Comparison of ENCODE assay signal across 8 cellular contexts in the genomic region with DNA sequence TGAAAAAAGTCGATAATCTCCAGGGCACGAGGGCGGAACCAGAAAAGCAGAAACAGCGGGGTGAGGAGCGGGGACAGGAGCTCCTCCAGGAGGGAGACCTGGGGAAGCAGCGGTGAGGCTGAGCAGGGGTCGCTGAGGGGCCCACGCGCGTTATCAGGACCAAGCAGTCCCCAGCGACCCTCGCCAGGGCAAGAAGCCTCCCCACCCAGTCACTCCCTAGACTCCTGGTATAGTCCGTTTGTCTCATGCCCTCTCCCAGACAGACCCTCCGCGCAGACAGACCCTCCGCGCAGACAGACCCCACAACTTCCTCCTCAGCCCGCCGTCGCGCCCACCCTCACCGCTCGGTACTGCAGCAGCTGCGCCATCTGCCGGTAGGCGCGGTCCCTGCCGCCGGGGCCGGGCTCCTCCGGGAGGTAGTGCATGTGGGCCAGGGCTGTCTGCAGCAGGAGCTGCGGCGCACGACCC. TPM values are rescaled to one million over a fixed set of nuclear protein-coding genes. Genes with fewer than 3 reads are reported as not detected.
DNase-seq lines count a peak whose midpoint lies in the region; ATAC-seq and TF ChIP-seq lines count a peak whose summit lies in the region.

No MANE protein-coding gene starts in this region.

- peak; percentile 71 for DNase-seq in NCI-H748 (lab: John Stamatoyannopoulos, UW; ENCODE audit: unreplicated experiment)
- no peak for DNase-seq in NCI-H748 treated with DMSO at 0.1 percent for 48 hours (lab: John Stamatoyannopoulos, UW)
- peak; percentile 42 to 72 for DNase-seq in SJSA1 (ENCODE audit: low read depth in 1 of 2, low spot score in 2 of 2)
- peak; percentile 82 for DNase-seq in activated naive CD4-positive, alpha-beta T cell treated with anti-CD3 and anti-CD28 coated beads for 36 hours
- DNase-seq in cardiac muscle cell (ENCODE audit: low read depth in 1 of 2, low spot score in 1 of 2), result peak; percentile 57 to 84
- peak; percentile 41 for DNase-seq in prostate gland (ENCODE audit: low spot score)
- DNase-seq in uterus, result peak; percentile 53 to 67

- peak overlapping the region; percentile 72 for H3K4me3 Mint-ChIP-seq in activated naive CD4-positive, alpha-beta T cell treated with anti-CD3 and anti-CD28 coated beads for 36 hours

- CTCF ChIA-PET in activated naive CD4-positive, alpha-beta T cell treated with anti-CD3 and anti-CD28 coated beads for 36 hours (lab: Charles Lee), result interaction anchor here (0.6 to 4.3 kb wide), 21 partner anchors 8 to 1870 kb away, joined by 3 to 32 read pairs (median 5); partner anchors contain the start of gene ABCB8

- intact Hi-C loops in activated naive CD4-positive, alpha-beta T cell treated with anti-CD3 and anti-CD28 coated beads for 36 hours (cut with micrococcal nuclease), result loop anchor here (1.0 to 2.0 kb wide), 4 partner anchors 44 to 120 kb away; partner anchors contain the start of gene FASTK
- intact Hi-C loops in prostate gland (cut with DNase I), result no loop called here
- intact Hi-C loops in uterus (cut with DNase I; ENCODE audit: low total_unique reads), result no loop called here

- H3K36me3 Mint-ChIP-seq in activated naive CD4-positive, alpha-beta T cell treated with anti-CD3 and anti-CD28 coated beads for 36 hours (ENCODE audit: low read depth), result no peaks in the 10 kb centered on the region

- H3K27ac ChIP-seq in SJSA1 (no peak overlapping the region), cardiac muscle cell (no peak overlapping the region), prostate gland (no peak overlapping the region), uterus (no peak overlapping the region)

- H3K27me3 Mint-ChIP-seq in activated naive CD4-positive, alpha-beta T cell treated with anti-CD3 and anti-CD28 coated beads for 36 hours (ENCODE audit: low read depth), result peaks cover 7% of the 10 kb centered on the region

- H3K4me1 ChIP-seq in SJSA1 (replicated peaks), result peaks cover 22% of the 10 kb centered on the region
- peaks cover 21% of the 10 kb centered on the region for H3K4me1 ChIP-seq in cardiac muscle cell (ENCODE audit: low read depth)
- H3K4me1 ChIP-seq in prostate gland (replicated peaks), result peaks cover 4% of the 10 kb centered on the region
- peaks cover 0 to 18% of the 10 kb centered on the region in 2 donors for H3K4me1 ChIP-seq in uterus

- H3K27me3 ChIP-seq in SJSA1 (replicated peaks) (peaks cover 51% of the 10 kb centered on the region), cardiac muscle cell (peaks cover 10% of the 10 kb centered on the region), prostate gland (replicated peaks; ENCODE audit: insufficient read depth) (no peaks in the 10 kb centered on the region), uterus (peaks cover 5 to 10% of the 10 kb centered on the region in 2 donors)

- H3K27ac Mint-ChIP-seq in activated naive CD4-positive, alpha-beta T cell treated with anti-CD3 and anti-CD28 coated beads for 36 hours, result no peak overlapping the region

- ATAC-seq in HG03439 (IDR thresholded peaks at IDR 0.05; ENCODE audit: unreplicated experiment), result peak; percentile 46

- no peaks in the 10 kb centered on the region for H3K9me3 Mint-ChIP-seq in activated naive CD4-positive, alpha-beta T cell treated with anti-CD3 and anti-CD28 coated beads for 36 hours

- no peak overlapping the region for H3K4me3 ChIP-seq in SJSA1
- peak overlapping the region; percentile 17 for H3K4me3 ChIP-seq in cardiac muscle cell
- H3K4me3 ChIP-seq in prostate gland, result peak overlapping the region in 1 of 2 donors; percentile 19
- no peak overlapping the region for H3K4me3 ChIP-seq in uterus

- H3K36me3 ChIP-seq in SJSA1 (no peaks in the 10 kb centered on the region), cardiac muscle cell (no peaks in the 10 kb centered on the region), prostate gland (no peaks in the 10 kb centered on the region), uterus (no peaks in the 10 kb centered on the region)

- WGBS in prostate gland, result 6% methylated on average over 29 of the region's 34 CpGs

- H3K4me1 Mint-ChIP-seq in activated naive CD4-positive, alpha-beta T cell treated with anti-CD3 and anti-CD28 coated beads for 36 hours (ENCODE audit: low read depth), result peaks cover 50% of the 10 kb centered on the region

- TF ChIP-seq CTCF in cardiac muscle cell (IDR thresholded peaks at IDR 0.05; ENCODE audit: low read depth, low read length) (peak; percentile 98), prostate gland (IDR thresholded peaks at IDR 0.05) (peak; percentile 66 to 85 (median 68)), uterus (IDR thresholded peaks at IDR 0.05) (peak; percentile 85 to 91 (median 88))

- H3K9me3 ChIP-seq in SJSA1 (replicated peaks) (peaks cover 7% of the 10 kb centered on the region; the same call in 1 of the 2 replicates), cardiac muscle cell (ENCODE audit: low read depth) (no peaks in the 10 kb centered on the region), prostate gland (no peaks in the 10 kb centered on the region), uterus (no peaks in the 10 kb centered on the region)

- TF ChIP-seq POLR2A in prostate gland (IDR thresholded peaks at IDR 0.05) (no peak), uterus (IDR thresholded peaks at IDR 0.05) (no peak)

RNA-seq across cellular contexts. Expression of gene ATG9B, which starts 6.3 kb away (rescaled TPM):
- not detected in 2 replicates for total RNA-seq in SJSA1 (2014; rRNA removed; shearing (Covaris generic))
- total RNA-seq in activated naive CD4-positive, alpha-beta T cell treated with anti-CD3 and anti-CD28 coated beads for 36 hours, result 1 to 10 TPM; 2.8 to 4.0 TPM
- total RNA-seq in cardiac muscle cell (7.1 and 8.4 TPM in 2 replicates), prostate gland (1 to 10 TPM in 1 of 2 donors, under 1 TPM in 1; 0.18 to 7.1 TPM), uterus (1 to 10 TPM in 1 of 4 donors, under 1 TPM in 2, not detected in 1; 0.55 to 1.5 (median 0.76) TPM)
- polyA plus RNA-seq in cardiac muscle cell, result 13.0 and 22.7 TPM in 2 replicates

RNA-seq across cellular contexts. Expression of gene ABCB8, which starts 10.3 kb away (rescaled TPM):
- total RNA-seq in SJSA1 (2014; rRNA removed; shearing (Covaris generic)), result 24.6 and 38.2 TPM in 2 replicates
- total RNA-seq in activated naive CD4-positive, alpha-beta T cell treated with anti-CD3 and anti-CD28 coated beads for 36 hours, result 10 to 100 TPM; 41.3 to 47.8 TPM
- 27.2 and 29.2 TPM in 2 replicates for total RNA-seq in cardiac muscle cell
- polyA plus RNA-seq in cardiac muscle cell, result 18.4 and 20.4 TPM in 2 replicates
- total RNA-seq in prostate gland, result 10 to 100 TPM; 26.4 to 50.6 TPM
- 10 to 100 TPM; 18.7 to 54.3 (median 26.0) TPM for total RNA-seq in uterus

RNA-seq across cellular contexts. Expression of gene NOS3, which starts 27.2 kb away (rescaled TPM):
- total RNA-seq in SJSA1 (2014; rRNA removed; shearing (Covaris generic)), result not detected in 2 replicates
- 1 to 10 TPM; 7.1 to 9.2 TPM for total RNA-seq in activated naive CD4-positive, alpha-beta T cell treated with anti-CD3 and anti-CD28 coated beads for 36 hours
- 19.7 and 20.3 TPM in 2 replicates for total RNA-seq in cardiac muscle cell
- polyA plus RNA-seq in cardiac muscle cell, result 13.1 and 16.3 TPM in 2 replicates
- total RNA-seq in prostate gland, result 10 to 100 TPM in 1 of 2 donors, 1 to 10 TPM in 1; 6.1 to 10.4 TPM
- total RNA-seq in uterus, result 10 to 100 TPM in 2 of 4 donors, 1 to 10 TPM in 2; 6.6 to 50.1 (median 15.8) TPM

RNA-seq across cellular contexts. Expression of gene ASIC3, which starts 30.3 kb away (rescaled TPM):
- total RNA-seq in SJSA1 (2014; rRNA removed; shearing (Covaris generic)), result not detected in 2 replicates
- total RNA-seq in activated naive CD4-positive, alpha-beta T cell treated with anti-CD3 and anti-CD28 coated beads for 36 hours, result 1 to 10 TPM; 6.8 to 7.9 TPM
- total RNA-seq in cardiac muscle cell (9.0 and 9.8 TPM in 2 replicates), prostate gland (10 to 100 TPM in 1 of 2 donors, 1 to 10 TPM in 1; 1.7 to 11.0 TPM), uterus (10 to 100 TPM in 1 of 4 donors, 1 to 10 TPM in 2, not detected in 1; 1.0 to 16.8 (median 1.3) TPM)
- 5.2 and 6.8 TPM in 2 replicates for polyA plus RNA-seq in cardiac muscle cell

RNA-seq across cellular contexts. Expression of gene CDK5, which starts 39.7 kb away (rescaled TPM):
- 23.7 and 29.3 TPM in 2 replicates for total RNA-seq in SJSA1 (2014; rRNA removed; shearing (Covaris generic))
- total RNA-seq in activated naive CD4-positive, alpha-beta T cell treated with anti-CD3 and anti-CD28 coated beads for 36 hours, result 10 to 100 TPM in 1 of 2 experiments, 1 to 10 TPM in 1; 10.0 to 10.1 TPM
- 17.8 and 35.6 TPM in 2 replicates for total RNA-seq in cardiac muscle cell
- 24.4 and 56.8 TPM in 2 replicates for polyA plus RNA-seq in cardiac muscle cell
- total RNA-seq in prostate gland, result 10 to 100 TPM; 13.1 to 18.5 TPM
- total RNA-seq in uterus, result 1 to 10 TPM in 3 of 4 donors, under 1 TPM in 1; 0.51 to 9.3 (median 2.7) TPM
